11 cellular contexts compared by ENCODE assay signal in genomic region chr22:23236440-23237139, GRCh38. TPM values are rescaled to one million over a fixed set of nuclear protein-coding genes. Genes with fewer than 3 reads are reported as not detected.
DNase-seq lines count a peak whose midpoint lies in the region; ATAC-seq and TF ChIP-seq lines count a peak whose summit lies in the region.
"Had no signal": no experiment of that assay in that cellular context is flagged by ENCODE, and none has a peak within 500 bp of the region (broad histone marks: within the 10 kb centered on the region; RNA-seq: fewer than 3 reads in every experiment).

No MANE protein-coding gene starts in this region.

- no peaks in the 10 kb centered on the region for H3K36me3 ChIP-seq in right atrium auricular region
- H3K36me3 ChIP-seq: upper lobe of left lung had no signal

- H3K27me3 ChIP-seq in right atrium auricular region: no peaks in the 10 kb centered on the region
- H3K27me3 ChIP-seq: upper lobe of left lung had no signal

- no peaks in the 10 kb centered on the region for H3K9me3 ChIP-seq in right atrium auricular region
- H3K9me3 ChIP-seq: upper lobe of left lung had no signal

- H3K4me3 ChIP-seq in right atrium auricular region: no peak overlapping the region
- H3K4me3 ChIP-seq: GM23248, upper lobe of left lung had no signal

- no peak overlapping the region for H3K4me3 Mint-ChIP-seq in HFFc6

- no peaks in the 10 kb centered on the region for H3K36me3 Mint-ChIP-seq in HFFc6 (ENCODE audit: low read depth)

- TF ChIP-seq CTCF in right atrium auricular region (IDR thresholded peaks at IDR 0.05): no peak
- TF ChIP-seq CTCF in HFFc6 (IDR thresholded peaks at IDR 0.05): no peak

- peak; percentile 7 for ATAC-seq in Right ventricle myocardium inferior

- no peak overlapping the region for H3K27ac Mint-ChIP-seq in HFFc6

- H3K4me1 ChIP-seq in right atrium auricular region: peaks cover 0 to 64% of the 10 kb centered on the region in 2 donors

- H3K27ac ChIP-seq in right atrium auricular region (peak overlapping the region in 1 of 2 donors; percentile 57), caudate nucleus (ENCODE audit: low read depth, low read length) (peak overlapping the region; percentile 77)
- H3K27ac ChIP-seq: GM23248, upper lobe of left lung had no signal

- peaks cover 41% of the 10 kb centered on the region for H3K4me1 Mint-ChIP-seq in HFFc6 (ENCODE audit: low read depth)

- DNase-seq in Right ventricle myocardium inferior (ENCODE audit: missing footprints) (no peak), right atrium auricular region (ENCODE audit: low spot score) (no peak), caudate nucleus (lab: John Stamatoyannopoulos, UW) (peak in 5 of 61 donors; percentile 53 to 73 (median 63)), medulla oblongata (ENCODE audit: extremely low spot score) (peak; percentile 58), HFFc6 (no peak)
- DNase-seq in effector CD4-positive, alpha-beta T cell: no peak
- no peak for DNase-seq in activated CD4-positive, CD25-positive, alpha-beta regulatory T cell treated with anti-CD3 and anti-CD28 coated beads, Interleukin-2, amount 50 U/mL, for 72 hours
- no peak for DNase-seq in activated CD8-positive, alpha-beta memory T cell treated with anti-CD3 and anti-CD28 coated beads, Interleukin-2, amount 50 U/mL, for 4 hours
- DNase-seq: GM23248, NCI-H1930, upper lobe of left lung had no signal

- H3K27me3 Mint-ChIP-seq in HFFc6 (ENCODE audit: insufficient read depth): peaks cover 2% of the 10 kb centered on the region

- H3K9me3 Mint-ChIP-seq in HFFc6: no peaks in the 10 kb centered on the region

- intact Hi-C loops in Right ventricle myocardium inferior (cut with DNase I): no loop called here

RNA-seq across cellular contexts. Expression of gene BCR, which starts 56.3 kb away (rescaled TPM):
- total RNA-seq in Right ventricle myocardium inferior (29.0 TPM), right atrium auricular region (10 to 100 TPM; 27.0 to 41.3 TPM)
- total RNA-seq in HFFc6 (2021; fragmentation: NEBNext Ultra II Directional; extraction: Animal tissue kit (Norgen Biotek cat#: 25700)): 10 to 100 TPM; 28.0 to 41.3 (median 31.3) TPM
